ENCODE assay signal across 1 cellular context in the genomic region with DNA sequence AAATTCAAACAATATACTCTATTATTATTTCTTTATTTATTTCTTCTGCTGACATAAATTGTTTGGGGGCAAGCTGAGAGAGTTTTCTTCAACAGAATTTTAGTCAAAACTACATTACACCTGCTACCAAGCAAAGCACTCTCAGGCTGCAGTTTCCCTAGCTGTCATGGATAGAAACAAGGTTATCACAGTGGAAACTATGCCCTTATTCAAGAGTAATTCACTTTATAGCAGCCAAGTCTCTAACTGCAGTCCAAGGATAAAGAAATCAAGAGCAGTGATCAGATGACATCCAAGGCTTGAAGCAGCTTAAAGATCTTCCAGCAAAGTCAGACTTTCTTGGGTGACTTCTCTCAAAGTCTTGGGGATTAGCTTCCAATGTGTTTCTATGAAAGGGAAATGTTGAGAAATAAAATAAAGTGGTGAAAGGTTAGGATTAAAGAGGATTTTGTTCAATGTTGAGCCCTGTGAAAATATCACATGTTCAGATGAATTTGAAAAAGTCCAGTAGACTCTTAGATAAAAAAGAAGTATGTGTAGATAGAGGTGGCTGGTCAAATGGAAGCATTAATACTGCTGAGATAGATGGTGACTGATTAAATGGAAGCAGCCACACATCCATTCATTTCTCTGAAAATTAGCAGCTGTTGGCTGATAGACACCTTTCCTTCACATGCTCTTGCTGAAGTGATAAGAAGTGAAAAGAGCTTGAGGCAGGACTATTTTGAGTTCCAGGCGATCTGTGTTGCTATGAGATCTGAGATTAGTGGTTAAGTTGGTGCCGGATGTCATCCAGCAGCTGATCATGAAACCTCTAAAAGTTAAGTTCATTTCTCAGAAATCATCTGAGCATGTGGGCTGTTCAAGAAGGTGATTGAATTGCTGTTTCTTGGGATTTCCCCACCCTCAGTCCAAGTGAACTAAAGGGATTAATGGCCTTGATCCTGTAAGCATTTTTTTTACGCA.
A peak's percentile ranks its signal among the peaks of the same experiment; 100 is the strongest.
TF ChIP-seq lines count a peak whose summit lies in the region.

No MANE protein-coding gene starts in this region.

TF ChIP-seq in K562, 482 proteins besides CTCF, POLR2A, EP300 and RAD21 (continued from another document and continues in another):
- TF ChIP-seq, protein P1, sequence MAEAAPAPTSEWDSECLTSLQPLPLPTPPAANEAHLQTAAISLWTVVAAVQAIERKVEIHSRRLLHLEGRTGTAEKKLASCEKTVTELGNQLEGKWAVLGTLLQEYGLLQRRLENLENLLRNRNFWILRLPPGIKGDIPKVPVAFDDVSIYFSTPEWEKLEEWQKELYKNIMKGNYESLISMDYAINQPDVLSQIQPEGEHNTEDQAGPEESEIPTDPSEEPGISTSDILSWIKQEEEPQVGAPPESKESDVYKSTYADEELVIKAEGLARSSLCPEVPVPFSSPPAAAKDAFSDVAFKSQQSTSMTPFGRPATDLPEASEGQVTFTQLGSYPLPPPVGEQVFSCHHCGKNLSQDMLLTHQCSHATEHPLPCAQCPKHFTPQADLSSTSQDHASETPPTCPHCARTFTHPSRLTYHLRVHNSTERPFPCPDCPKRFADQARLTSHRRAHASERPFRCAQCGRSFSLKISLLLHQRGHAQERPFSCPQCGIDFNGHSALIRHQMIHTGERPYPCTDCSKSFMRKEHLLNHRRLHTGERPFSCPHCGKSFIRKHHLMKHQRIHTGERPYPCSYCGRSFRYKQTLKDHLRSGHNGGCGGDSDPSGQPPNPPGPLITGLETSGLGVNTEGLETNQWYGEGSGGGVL (CRISPR knock-in tag; IDR thresholded peaks at IDR 0.05) = no peak
- TF ChIP-seq NFYB (IDR thresholded peaks at IDR 0.05; ENCODE audit: extremely low read depth, insufficient read length) = no peak
- TF ChIP-seq ZNF76 (CRISPR knock-in tag; IDR thresholded peaks at IDR 0.05; ENCODE audit: borderline replicate concordance) = peak; percentile 71; the same call in 1 of the 2 replicates
- 0 out of 4 replicates have a peak, but pooled peaks of 1 of the 2 experiments have one; percentile 11 for TF ChIP-seq SIX5 (IDR thresholded peaks at IDR 0.05; ENCODE audit: borderline replicate concordance in 1 of 2, insufficient read depth in 1 of 2, low read depth in 1 of 2, low read length in 2 of 2)
- TF ChIP-seq CXXC5 (CRISPR knock-in tag; IDR thresholded peaks at IDR 0.05) = peak; percentile 90
- TF ChIP-seq, protein P2, sequence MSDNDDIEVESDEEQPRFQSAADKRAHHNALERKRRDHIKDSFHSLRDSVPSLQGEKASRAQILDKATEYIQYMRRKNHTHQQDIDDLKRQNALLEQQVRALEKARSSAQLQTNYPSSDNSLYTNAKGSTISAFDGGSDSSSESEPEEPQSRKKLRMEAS (CRISPR knock-in tag; IDR thresholded peaks at IDR 0.05) = no peak
- no peak for TF ChIP-seq EWSR1 (IDR thresholded peaks at IDR 0.05; ENCODE audit: borderline replicate concordance, low read depth, partially characterized antibody)
- TF ChIP-seq RBM15 (IDR thresholded peaks at IDR 0.05; ENCODE audit: insufficient read depth, low read length) = no peak
- TF ChIP-seq, protein P3, sequence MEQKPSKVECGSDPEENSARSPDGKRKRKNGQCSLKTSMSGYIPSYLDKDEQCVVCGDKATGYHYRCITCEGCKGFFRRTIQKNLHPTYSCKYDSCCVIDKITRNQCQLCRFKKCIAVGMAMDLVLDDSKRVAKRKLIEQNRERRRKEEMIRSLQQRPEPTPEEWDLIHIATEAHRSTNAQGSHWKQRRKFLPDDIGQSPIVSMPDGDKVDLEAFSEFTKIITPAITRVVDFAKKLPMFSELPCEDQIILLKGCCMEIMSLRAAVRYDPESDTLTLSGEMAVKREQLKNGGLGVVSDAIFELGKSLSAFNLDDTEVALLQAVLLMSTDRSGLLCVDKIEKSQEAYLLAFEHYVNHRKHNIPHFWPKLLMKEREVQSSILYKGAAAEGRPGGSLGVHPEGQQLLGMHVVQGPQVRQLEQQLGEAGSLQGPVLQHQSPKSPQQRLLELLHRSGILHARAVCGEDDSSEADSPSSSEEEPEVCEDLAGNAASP (IDR thresholded peaks at IDR 0.05) = no peak
- TF ChIP-seq, protein P4, sequence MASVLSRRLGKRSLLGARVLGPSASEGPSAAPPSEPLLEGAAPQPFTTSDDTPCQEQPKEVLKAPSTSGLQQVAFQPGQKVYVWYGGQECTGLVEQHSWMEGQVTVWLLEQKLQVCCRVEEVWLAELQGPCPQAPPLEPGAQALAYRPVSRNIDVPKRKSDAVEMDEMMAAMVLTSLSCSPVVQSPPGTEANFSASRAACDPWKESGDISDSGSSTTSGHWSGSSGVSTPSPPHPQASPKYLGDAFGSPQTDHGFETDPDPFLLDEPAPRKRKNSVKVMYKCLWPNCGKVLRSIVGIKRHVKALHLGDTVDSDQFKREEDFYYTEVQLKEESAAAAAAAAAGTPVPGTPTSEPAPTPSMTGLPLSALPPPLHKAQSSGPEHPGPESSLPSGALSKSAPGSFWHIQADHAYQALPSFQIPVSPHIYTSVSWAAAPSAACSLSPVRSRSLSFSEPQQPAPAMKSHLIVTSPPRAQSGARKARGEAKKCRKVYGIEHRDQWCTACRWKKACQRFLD (CRISPR knock-in tag; IDR thresholded peaks at IDR 0.05) = peak; percentile 98
- TF ChIP-seq, protein P5, sequence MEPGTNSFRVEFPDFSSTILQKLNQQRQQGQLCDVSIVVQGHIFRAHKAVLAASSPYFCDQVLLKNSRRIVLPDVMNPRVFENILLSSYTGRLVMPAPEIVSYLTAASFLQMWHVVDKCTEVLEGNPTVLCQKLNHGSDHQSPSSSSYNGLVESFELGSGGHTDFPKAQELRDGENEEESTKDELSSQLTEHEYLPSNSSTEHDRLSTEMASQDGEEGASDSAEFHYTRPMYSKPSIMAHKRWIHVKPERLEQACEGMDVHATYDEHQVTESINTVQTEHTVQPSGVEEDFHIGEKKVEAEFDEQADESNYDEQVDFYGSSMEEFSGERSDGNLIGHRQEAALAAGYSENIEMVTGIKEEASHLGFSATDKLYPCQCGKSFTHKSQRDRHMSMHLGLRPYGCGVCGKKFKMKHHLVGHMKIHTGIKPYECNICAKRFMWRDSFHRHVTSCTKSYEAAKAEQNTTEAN (CRISPR knock-in tag; IDR thresholded peaks at IDR 0.05) = no peak
- no peak for TF ChIP-seq ZNF384 (IDR thresholded peaks at IDR 0.05; ENCODE audit: low read depth, low read length)
- TF ChIP-seq HOXB6 (CRISPR knock-in tag; IDR thresholded peaks at IDR 0.05; ENCODE audit: borderline replicate concordance) = no peak
- TF ChIP-seq, protein P6, sequence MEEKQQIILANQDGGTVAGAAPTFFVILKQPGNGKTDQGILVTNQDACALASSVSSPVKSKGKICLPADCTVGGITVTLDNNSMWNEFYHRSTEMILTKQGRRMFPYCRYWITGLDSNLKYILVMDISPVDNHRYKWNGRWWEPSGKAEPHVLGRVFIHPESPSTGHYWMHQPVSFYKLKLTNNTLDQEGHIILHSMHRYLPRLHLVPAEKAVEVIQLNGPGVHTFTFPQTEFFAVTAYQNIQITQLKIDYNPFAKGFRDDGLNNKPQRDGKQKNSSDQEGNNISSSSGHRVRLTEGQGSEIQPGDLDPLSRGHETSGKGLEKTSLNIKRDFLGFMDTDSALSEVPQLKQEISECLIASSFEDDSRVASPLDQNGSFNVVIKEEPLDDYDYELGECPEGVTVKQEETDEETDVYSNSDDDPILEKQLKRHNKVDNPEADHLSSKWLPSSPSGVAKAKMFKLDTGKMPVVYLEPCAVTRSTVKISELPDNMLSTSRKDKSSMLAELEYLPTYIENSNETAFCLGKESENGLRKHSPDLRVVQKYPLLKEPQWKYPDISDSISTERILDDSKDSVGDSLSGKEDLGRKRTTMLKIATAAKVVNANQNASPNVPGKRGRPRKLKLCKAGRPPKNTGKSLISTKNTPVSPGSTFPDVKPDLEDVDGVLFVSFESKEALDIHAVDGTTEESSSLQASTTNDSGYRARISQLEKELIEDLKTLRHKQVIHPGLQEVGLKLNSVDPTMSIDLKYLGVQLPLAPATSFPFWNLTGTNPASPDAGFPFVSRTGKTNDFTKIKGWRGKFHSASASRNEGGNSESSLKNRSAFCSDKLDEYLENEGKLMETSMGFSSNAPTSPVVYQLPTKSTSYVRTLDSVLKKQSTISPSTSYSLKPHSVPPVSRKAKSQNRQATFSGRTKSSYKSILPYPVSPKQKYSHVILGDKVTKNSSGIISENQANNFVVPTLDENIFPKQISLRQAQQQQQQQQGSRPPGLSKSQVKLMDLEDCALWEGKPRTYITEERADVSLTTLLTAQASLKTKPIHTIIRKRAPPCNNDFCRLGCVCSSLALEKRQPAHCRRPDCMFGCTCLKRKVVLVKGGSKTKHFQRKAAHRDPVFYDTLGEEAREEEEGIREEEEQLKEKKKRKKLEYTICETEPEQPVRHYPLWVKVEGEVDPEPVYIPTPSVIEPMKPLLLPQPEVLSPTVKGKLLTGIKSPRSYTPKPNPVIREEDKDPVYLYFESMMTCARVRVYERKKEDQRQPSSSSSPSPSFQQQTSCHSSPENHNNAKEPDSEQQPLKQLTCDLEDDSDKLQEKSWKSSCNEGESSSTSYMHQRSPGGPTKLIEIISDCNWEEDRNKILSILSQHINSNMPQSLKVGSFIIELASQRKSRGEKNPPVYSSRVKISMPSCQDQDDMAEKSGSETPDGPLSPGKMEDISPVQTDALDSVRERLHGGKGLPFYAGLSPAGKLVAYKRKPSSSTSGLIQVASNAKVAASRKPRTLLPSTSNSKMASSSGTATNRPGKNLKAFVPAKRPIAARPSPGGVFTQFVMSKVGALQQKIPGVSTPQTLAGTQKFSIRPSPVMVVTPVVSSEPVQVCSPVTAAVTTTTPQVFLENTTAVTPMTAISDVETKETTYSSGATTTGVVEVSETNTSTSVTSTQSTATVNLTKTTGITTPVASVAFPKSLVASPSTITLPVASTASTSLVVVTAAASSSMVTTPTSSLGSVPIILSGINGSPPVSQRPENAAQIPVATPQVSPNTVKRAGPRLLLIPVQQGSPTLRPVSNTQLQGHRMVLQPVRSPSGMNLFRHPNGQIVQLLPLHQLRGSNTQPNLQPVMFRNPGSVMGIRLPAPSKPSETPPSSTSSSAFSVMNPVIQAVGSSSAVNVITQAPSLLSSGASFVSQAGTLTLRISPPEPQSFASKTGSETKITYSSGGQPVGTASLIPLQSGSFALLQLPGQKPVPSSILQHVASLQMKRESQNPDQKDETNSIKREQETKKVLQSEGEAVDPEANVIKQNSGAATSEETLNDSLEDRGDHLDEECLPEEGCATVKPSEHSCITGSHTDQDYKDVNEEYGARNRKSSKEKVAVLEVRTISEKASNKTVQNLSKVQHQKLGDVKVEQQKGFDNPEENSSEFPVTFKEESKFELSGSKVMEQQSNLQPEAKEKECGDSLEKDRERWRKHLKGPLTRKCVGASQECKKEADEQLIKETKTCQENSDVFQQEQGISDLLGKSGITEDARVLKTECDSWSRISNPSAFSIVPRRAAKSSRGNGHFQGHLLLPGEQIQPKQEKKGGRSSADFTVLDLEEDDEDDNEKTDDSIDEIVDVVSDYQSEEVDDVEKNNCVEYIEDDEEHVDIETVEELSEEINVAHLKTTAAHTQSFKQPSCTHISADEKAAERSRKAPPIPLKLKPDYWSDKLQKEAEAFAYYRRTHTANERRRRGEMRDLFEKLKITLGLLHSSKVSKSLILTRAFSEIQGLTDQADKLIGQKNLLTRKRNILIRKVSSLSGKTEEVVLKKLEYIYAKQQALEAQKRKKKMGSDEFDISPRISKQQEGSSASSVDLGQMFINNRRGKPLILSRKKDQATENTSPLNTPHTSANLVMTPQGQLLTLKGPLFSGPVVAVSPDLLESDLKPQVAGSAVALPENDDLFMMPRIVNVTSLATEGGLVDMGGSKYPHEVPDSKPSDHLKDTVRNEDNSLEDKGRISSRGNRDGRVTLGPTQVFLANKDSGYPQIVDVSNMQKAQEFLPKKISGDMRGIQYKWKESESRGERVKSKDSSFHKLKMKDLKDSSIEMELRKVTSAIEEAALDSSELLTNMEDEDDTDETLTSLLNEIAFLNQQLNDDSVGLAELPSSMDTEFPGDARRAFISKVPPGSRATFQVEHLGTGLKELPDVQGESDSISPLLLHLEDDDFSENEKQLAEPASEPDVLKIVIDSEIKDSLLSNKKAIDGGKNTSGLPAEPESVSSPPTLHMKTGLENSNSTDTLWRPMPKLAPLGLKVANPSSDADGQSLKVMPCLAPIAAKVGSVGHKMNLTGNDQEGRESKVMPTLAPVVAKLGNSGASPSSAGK (IDR thresholded peaks at IDR 0.05) = no peak; the same call in 1 of the 2 replicates
- TF ChIP-seq, protein P7, sequence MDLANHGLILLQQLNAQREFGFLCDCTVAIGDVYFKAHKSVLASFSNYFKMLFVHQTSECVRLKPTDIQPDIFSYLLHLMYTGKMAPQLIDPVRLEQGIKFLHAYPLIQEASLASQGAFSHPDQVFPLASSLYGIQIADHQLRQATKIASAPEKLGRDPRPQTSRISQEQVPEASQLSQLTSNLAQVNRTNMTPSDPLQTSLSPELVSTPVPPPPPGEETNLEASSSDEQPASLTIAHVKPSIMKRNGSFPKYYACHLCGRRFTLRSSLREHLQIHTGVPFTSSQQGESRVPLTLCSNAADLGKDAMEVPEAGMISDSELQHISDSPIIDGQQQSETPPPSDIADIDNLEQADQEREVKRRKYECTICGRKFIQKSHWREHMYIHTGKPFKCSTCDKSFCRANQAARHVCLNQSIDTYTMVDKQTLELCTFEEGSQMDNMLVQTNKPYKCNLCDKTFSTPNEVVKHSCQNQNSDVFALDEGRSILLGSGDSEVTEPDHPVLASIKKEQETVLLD (IDR thresholded peaks at IDR 0.05) = peak; percentile 79; the same call in 1 of the 2 replicates
- TF ChIP-seq ZNF23 (CRISPR knock-in tag; IDR thresholded peaks at IDR 0.05) = 0 out of 2 replicates have a peak, but pooled peaks have one; percentile 31
- TF ChIP-seq, protein P8, sequence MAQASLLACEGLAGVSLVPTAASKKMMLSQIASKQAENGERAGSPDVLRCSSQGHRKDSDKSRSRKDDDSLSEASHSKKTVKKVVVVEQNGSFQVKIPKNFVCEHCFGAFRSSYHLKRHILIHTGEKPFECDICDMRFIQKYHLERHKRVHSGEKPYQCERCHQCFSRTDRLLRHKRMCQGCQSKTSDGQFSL (CRISPR knock-in tag; IDR thresholded peaks at IDR 0.05) = no peak
- TF ChIP-seq, protein P8 (tag; IDR thresholded peaks at IDR 0.05) = no peak
- no peak for TF ChIP-seq MAFK (IDR thresholded peaks at IDR 0.05; ENCODE audit: low read length)
- TF ChIP-seq ARID1B (IDR thresholded peaks at IDR 0.05) = peak; percentile 100
- TF ChIP-seq FOXA3 (CRISPR knock-in tag; conservative IDR thresholded peaks at IDR 0.05 in 1 of 2, IDR thresholded peaks at IDR 0.05 in 1 of 2) = no peak
- TF ChIP-seq STAG1 (CRISPR knock-in tag; IDR thresholded peaks at IDR 0.05; ENCODE audit: borderline replicate concordance) = no peak
- TF ChIP-seq TAF7 (tag; IDR thresholded peaks at IDR 0.05) = no peak
- TF ChIP-seq, protein P9, sequence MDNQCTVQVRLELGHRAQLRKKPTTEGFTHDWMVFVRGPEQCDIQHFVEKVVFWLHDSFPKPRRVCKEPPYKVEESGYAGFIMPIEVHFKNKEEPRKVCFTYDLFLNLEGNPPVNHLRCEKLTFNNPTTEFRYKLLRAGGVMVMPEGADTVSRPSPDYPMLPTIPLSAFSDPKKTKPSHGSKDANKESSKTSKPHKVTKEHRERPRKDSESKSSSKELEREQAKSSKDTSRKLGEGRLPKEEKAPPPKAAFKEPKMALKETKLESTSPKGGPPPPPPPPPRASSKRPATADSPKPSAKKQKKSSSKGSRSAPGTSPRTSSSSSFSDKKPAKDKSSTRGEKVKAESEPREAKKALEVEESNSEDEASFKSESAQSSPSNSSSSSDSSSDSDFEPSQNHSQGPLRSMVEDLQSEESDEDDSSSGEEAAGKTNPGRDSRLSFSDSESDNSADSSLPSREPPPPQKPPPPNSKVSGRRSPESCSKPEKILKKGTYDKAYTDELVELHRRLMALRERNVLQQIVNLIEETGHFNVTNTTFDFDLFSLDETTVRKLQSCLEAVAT (IDR thresholded peaks at IDR 0.05) = peak in 1 of 2 experiments; percentile 96; a peak in 2 of 4 replicates
- peak; percentile 91 for TF ChIP-seq MTA1 (IDR thresholded peaks at IDR 0.05; ENCODE audit: borderline replicate concordance)
